In genomic region chrX:119272882-119273806, GRCh38 we compare ENCODE assay signal across 9 cellular contexts. TPM values are rescaled to one million over a fixed set of nuclear protein-coding genes. Genes with fewer than 3 reads are reported as not detected.
DNase-seq lines count a peak whose midpoint lies in the region; ATAC-seq lines count a peak whose summit lies in the region.
"Had no signal": no experiment of that assay in that cellular context is flagged by ENCODE, and none has a peak within 500 bp of the region (broad histone marks: within the 10 kb centered on the region; RNA-seq: fewer than 3 reads in every experiment).

No MANE protein-coding gene starts in this region.

- H3K4me2 ChIP-seq in Karpas-422 (ENCODE audit: low read depth, low read length, poor library complexity, severe bottlenecking): no peak overlapping the region

- no peaks in the 10 kb centered on the region for H3K36me3 Mint-ChIP-seq in T-helper 1 cell treated with Interleukin-12 subunit alpha and Interleukin-12 subunit beta and Interleukin-4 antibody, amounts not matched to agents 30 μg/mL and 1 μg/mL, for 36 hours (ENCODE audit: low read depth)
- no peaks in the 10 kb centered on the region for H3K36me3 Mint-ChIP-seq in immature natural killer cell

- no peaks in the 10 kb centered on the region for H3K9me3 Mint-ChIP-seq in T-helper 1 cell treated with Interleukin-12 subunit alpha and Interleukin-12 subunit beta and Interleukin-4 antibody, amounts not matched to agents 30 μg/mL and 1 μg/mL, for 36 hours
- peaks cover 0 to 2% (median 0%) of the 10 kb centered on the region in 6 donors for H3K9me3 Mint-ChIP-seq in immature natural killer cell

- H3K27ac ChIP-seq in Karpas-422 (ENCODE audit: low read length): no peak overlapping the region
- H3K27ac ChIP-seq: VCaP had no signal

- no peaks in the 10 kb centered on the region for H3K79me2 ChIP-seq in Karpas-422 (ENCODE audit: low read length)

- ATAC-seq in GM21423 (IDR thresholded peaks at IDR 0.05; ENCODE audit: unreplicated experiment): no peak

- peak overlapping the region; percentile 57 for H3K4me3 Mint-ChIP-seq in T-helper 1 cell treated with Interleukin-12 subunit alpha and Interleukin-12 subunit beta and Interleukin-4 antibody, amounts not matched to agents 30 μg/mL and 1 μg/mL, for 36 hours
- peak overlapping the region; percentile 64 to 79 (median 76) for H3K4me3 Mint-ChIP-seq in immature natural killer cell

- no peak overlapping the region for H3K9ac ChIP-seq in Karpas-422 (ENCODE audit: low read length)

- H3K4me1 ChIP-seq in Karpas-422 (ENCODE audit: low read length): no peaks in the 10 kb centered on the region

- H4K20me1 ChIP-seq in Karpas-422 (ENCODE audit: insufficient read depth, low read depth, low read length): no peaks in the 10 kb centered on the region

- no peaks in the 10 kb centered on the region for H3K9me2 ChIP-seq in Karpas-422 (replicated peaks; ENCODE audit: insufficient read depth, low read length)

- no peak overlapping the region for H3K4me3 ChIP-seq in Karpas-422 (ENCODE audit: low read length)

- no peak overlapping the region for H3K27ac Mint-ChIP-seq in T-helper 1 cell treated with Interleukin-12 subunit alpha and Interleukin-12 subunit beta and Interleukin-4 antibody, amounts not matched to agents 30 μg/mL and 1 μg/mL, for 36 hours
- no peak overlapping the region for H3K27ac Mint-ChIP-seq in immature natural killer cell

- H3K36me3 ChIP-seq in Karpas-422 (ENCODE audit: insufficient read depth, low read length): no peaks in the 10 kb centered on the region

- H3K4me1 Mint-ChIP-seq in T-helper 1 cell treated with Interleukin-12 subunit alpha and Interleukin-12 subunit beta and Interleukin-4 antibody, amounts not matched to agents 30 μg/mL and 1 μg/mL, for 36 hours (ENCODE audit: low read depth): no peaks in the 10 kb centered on the region
- H3K4me1 Mint-ChIP-seq in immature natural killer cell: peaks cover 7 to 9% of the 10 kb centered on the region in 2 donors

- no peak overlapping the region for H2AFZ ChIP-seq in Karpas-422 (ENCODE audit: low read length)

- peaks cover 26% of the 10 kb centered on the region for H3K27me3 Mint-ChIP-seq in T-helper 1 cell treated with Interleukin-12 subunit alpha and Interleukin-12 subunit beta and Interleukin-4 antibody, amounts not matched to agents 30 μg/mL and 1 μg/mL, for 36 hours (ENCODE audit: low read depth)
- peaks cover 2 to 10% (median 9%) of the 10 kb centered on the region in 3 donors for H3K27me3 Mint-ChIP-seq in immature natural killer cell (ENCODE audit: low read depth in 3 of 3)

- DNase-seq in CD1c-positive myeloid dendritic cell (ENCODE audit: extremely low spot score) (peak; percentile 41), astrocyte of the hippocampus (ENCODE audit: low read depth, low spot score) (peak; percentile 49), immature natural killer cell (peak; percentile 33 to 54 (median 39)), Karpas-422 (no peak), ureter (ENCODE audit: low spot score) (no peak)
- peak in 2 of 3 experiments; percentile 11 to 19 for DNase-seq in stimulated activated CD4-positive, alpha-beta T cell treated with anti-CD3 and anti-CD28 coated beads, TNF-alpha, amount 100 ng/mL, for 4 hours (ENCODE audit: low read depth in 3 of 3)

- no peaks in the 10 kb centered on the region for H3K27me3 ChIP-seq in Karpas-422 (ENCODE audit: low read length)

- H3K9me3 ChIP-seq in Karpas-422 (ENCODE audit: low read length): no peaks in the 10 kb centered on the region

RNA-seq across cellular contexts. Expression of gene PGRMC1, which starts 37.1 kb away (rescaled TPM):
- polyA plus RNA-seq in immature natural killer cell: 10 to 100 TPM; 14.7 to 38.2 (median 24.3) TPM
- 42.8 and 52.5 TPM in 2 replicates for total RNA-seq in Karpas-422 (2014; rRNA removed; shearing (Covaris generic); ENCODE audit: low replicate concordance)
- total RNA-seq in ureter: 112 TPM

Comparison
In these comparisons a context has a peak if more than half of its experiments do, and no peak if none do; other contexts are left out.
1. DNase-seq: peak in CD1c-positive myeloid dendritic cell (single experiment), astrocyte of the hippocampus (single experiment), immature natural killer cell (3 of 3) and stimulated activated CD4-positive, alpha-beta T cell treated with anti-CD3 and anti-CD28 coated beads, TNF-alpha, amount 100 ng/mL, for 4 hours (2 of 3); none in Karpas-422 (single experiment) and ureter (single experiment).